16 cellular contexts compared by ENCODE assay signal in genomic region chr12:13609874-13610273, GRCh38.
"Had no signal": no experiment of that assay in that cellular context is flagged by ENCODE, and none has a peak within 500 bp of the region (broad histone marks: within the 10 kb centered on the region; RNA-seq: fewer than 3 reads in every experiment).

No MANE protein-coding gene starts in this region.

- DNase-seq: activated CD4-positive, alpha-beta T cell treated with anti-CD3 and anti-CD28 coated beads, Interleukin-2, amount 50 U/mL, for 4 hours; activated CD4-positive, CD25-positive, alpha-beta regulatory T cell treated with anti-CD3 and anti-CD28 coated beads, Interleukin-2, amount 50 U/mL, for 72 hours; activated CD8-positive, alpha-beta memory T cell treated with anti-CD3 and anti-CD28 coated beads, Interleukin-2, amount 10 ng/mL, durations not matched to agents 7 days and 5 days; activated gamma-delta T cell; activated naive CD8-positive, alpha-beta T cell treated with anti-CD3 and anti-CD28 coated beads, Interleukin-2, amount 10 ng/mL, durations not matched to agents 7 days and 5 days; activated T-cell treated with anti-CD3 and anti-CD28 coated beads, Interleukin-2, amount 50 U/mL, for 4 hours; anterior cingulate cortex; cerebellar nuclear complex; hypothalamus; mammary epithelial cell; naive thymus-derived CD8-positive, alpha-beta T cell; nucleus accumbens had no signal

- H3K27me3 ChIP-seq: right atrium auricular region, tibial nerve had no signal

- H3K36me3 ChIP-seq: right atrium auricular region had no signal

- H3K4me3 ChIP-seq: right atrium auricular region, smooth muscle cell, tibial nerve had no signal

- H3K4me1 ChIP-seq: right atrium auricular region, tibial nerve had no signal

- ATAC-seq: activated CD8-positive, alpha-beta memory T cell treated with anti-CD3 and anti-CD28 coated beads, Interleukin-2, amount 10 ng/mL, durations not matched to agents 7 days and 5 days; activated T-cell treated with anti-CD3 and anti-CD28 coated beads, Interleukin-2, amount 50 U/mL, for 4 hours; naive thymus-derived CD8-positive, alpha-beta T cell; stimulated activated effector memory CD8-positive, alpha-beta T cell treated with anti-CD3 and anti-CD28 coated beads, Interleukin-12 subunit alpha, Interleukin-12 subunit beta, amount 100 ng/mL, for 72 hours had no signal

- H3K9me3 ChIP-seq: right atrium auricular region, tibial nerve had no signal

- H3K27ac ChIP-seq: right atrium auricular region, tibial nerve had no signal
